In the genomic region with DNA sequence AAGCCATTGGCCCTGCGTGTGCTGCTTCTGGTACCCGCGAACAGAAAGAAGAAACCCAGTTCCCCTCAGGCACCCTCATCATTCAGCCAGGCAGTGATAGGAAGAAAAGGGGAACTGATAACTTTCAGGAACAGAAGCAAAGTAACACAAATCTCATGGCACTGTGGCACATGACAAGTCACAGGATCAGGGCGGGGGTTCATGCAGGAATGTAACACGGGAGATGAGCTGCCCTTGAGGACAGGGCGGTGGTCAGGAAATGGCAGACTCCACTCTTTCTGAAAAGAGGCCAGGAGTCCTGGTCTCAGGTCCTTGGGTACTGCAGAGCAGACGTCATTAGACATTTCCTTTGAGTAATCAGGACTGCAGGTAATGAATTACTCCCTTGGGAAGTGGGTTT, we compare ENCODE assay signal across 9 cellular contexts.
DNase-seq lines count a peak whose midpoint lies in the region; ATAC-seq, FAIRE-seq and TF ChIP-seq lines count a peak whose summit lies in the region.
"Had no signal": no experiment of that assay in that cellular context is flagged by ENCODE, and none has a peak within 500 bp of the region (broad histone marks: within the 10 kb centered on the region; RNA-seq: fewer than 3 reads in every experiment).

No MANE protein-coding gene starts in this region.

- FAIRE-seq in GM12892 (lab: Jason Lieb, UNC) = peak; percentile 88

- no peak overlapping the region for H3K4me3 Mint-ChIP-seq in brain

- no peak for DNase-seq in GM12892 (ENCODE audit: insufficient read length)
- no peak for DNase-seq in ACHN
- no peak for DNase-seq in stimulated activated CD4-positive, alpha-beta T cell treated with anti-CD3 and anti-CD28 coated beads, Interleukin-12 subunit alpha, Interleukin-12 subunit beta, amount 100 ng/mL, for 4 hours
- DNase-seq in NCI-H2196 treated with DMSO at 0.1 percent for 48 hours (lab: John Stamatoyannopoulos, UW; ENCODE audit: unreplicated experiment) = no peak
- DNase-seq in NCI-H2107 treated with DMSO at 0.1 percent for 48 hours (lab: John Stamatoyannopoulos, UW; ENCODE audit: unreplicated experiment) = no peak

- H3K27me3 Mint-ChIP-seq in brain = no peaks in the 10 kb centered on the region

- peaks cover 70% of the 10 kb centered on the region for H3K4me1 Mint-ChIP-seq in brain

- TF ChIP-seq POLR2A in GM12892 (IDR thresholded peaks at IDR 0.05; ENCODE audit: low read depth, low read length) = no peak

- TF ChIP-seq CTCF in brain (conservative IDR thresholded peaks at IDR 0.05) = no peak

- H3K36me3 Mint-ChIP-seq in brain = no peaks in the 10 kb centered on the region

- in situ Hi-C loops in ACHN (cut with HindIII; ENCODE audit: low pct_ligation_motif_present, low pct_unique_long_range_greater_than_20kb, low sequenced_read_pairs) = no loop called here

- peaks cover 0 to 6% (median 5%) of the 10 kb centered on the region in 5 experiments for H3K9me3 Mint-ChIP-seq in brain

- peak overlapping the region; percentile 75 to 95 (median 89) for H3K27ac Mint-ChIP-seq in brain

- ATAC-seq in GM21390 (IDR thresholded peaks at IDR 0.05; ENCODE audit: unreplicated experiment) (peak; percentile 72), HG03196 (IDR thresholded peaks at IDR 0.05; ENCODE audit: unreplicated experiment) (peak; percentile 78)
- ATAC-seq: left colon had no signal
